ENCODE assay signal across 14 cellular contexts in genomic region chr11:61245564-61245963, GRCh38. TPM values are rescaled to one million over a fixed set of nuclear protein-coding genes. Genes with fewer than 3 reads are reported as not detected.
"Had no signal": no experiment of that assay in that cellular context is flagged by ENCODE, and none has a peak within 500 bp of the region (broad histone marks: within the 10 kb centered on the region; RNA-seq: fewer than 3 reads in every experiment).

No MANE protein-coding gene starts in this region.

RNA-seq across cellular contexts. Expression of gene PGA5, which starts 4.6 kb away (rescaled TPM):
- total RNA-seq: activated B cell treated with CpG ODN at 0.5 μM for 24 hours; activated CD4-positive, alpha-beta memory T cell treated with anti-CD3 and anti-CD28 coated beads for 36 hours; activated CD4-positive, alpha-beta memory T cell treated with anti-CD3 and anti-CD28 coated beads, Interleukin-2, amount 10 ng/mL, durations not matched to agents 7 days and 5 days; activated CD4-positive, alpha-beta T cell treated with anti-CD3 and anti-CD28 coated beads for 36 hours; activated CD4-positive, alpha-beta T cell treated with anti-CD3 and anti-CD28 coated beads, Interleukin-2, amount 10 ng/mL, durations not matched to agents 24 days and 14 days; activated CD4-positive, alpha-beta T cell treated with anti-CD3 and anti-CD28 coated beads, Interleukin-2, amount 10 ng/mL, durations not matched to agents 7 days and 5 days; activated CD8-positive, alpha-beta memory T cell treated with anti-CD3 and anti-CD28 coated beads for 36 hours; activated CD8-positive, alpha-beta memory T cell treated with anti-CD3 and anti-CD28 coated beads, Interleukin-2, amount 10 ng/mL, durations not matched to agents 7 days and 5 days; activated CD8-positive, alpha-beta T cell treated with anti-CD3 and anti-CD28 coated beads for 36 hours; activated CD8-positive, alpha-beta T cell treated with anti-CD3 and anti-CD28 coated beads, Interleukin-2, amount 10 ng/mL, durations not matched to agents 7 days and 5 days; T-helper 1 cell treated with Interleukin-12 subunit alpha and Interleukin-12 subunit beta and Interleukin-4 antibody, amounts not matched to agents 30 ng/mL and 1 ng/mL, for 36 hours; T-helper 17 cell; T-helper 2 cell treated with Interferon-gamma antibody and Interleukin-4, amounts not matched to agents 100 ng/mL and 5 ng/mL, for 36 hours had no signal

RNA-seq across cellular contexts. Expression of gene PGA4, which starts 23.4 kb away (rescaled TPM):
- total RNA-seq: activated B cell treated with CpG ODN at 0.5 μM for 24 hours; activated CD4-positive, alpha-beta memory T cell treated with anti-CD3 and anti-CD28 coated beads for 36 hours; activated CD4-positive, alpha-beta memory T cell treated with anti-CD3 and anti-CD28 coated beads, Interleukin-2, amount 10 ng/mL, durations not matched to agents 7 days and 5 days; activated CD4-positive, alpha-beta T cell treated with anti-CD3 and anti-CD28 coated beads for 36 hours; activated CD4-positive, alpha-beta T cell treated with anti-CD3 and anti-CD28 coated beads, Interleukin-2, amount 10 ng/mL, durations not matched to agents 24 days and 14 days; activated CD4-positive, alpha-beta T cell treated with anti-CD3 and anti-CD28 coated beads, Interleukin-2, amount 10 ng/mL, durations not matched to agents 7 days and 5 days; activated CD8-positive, alpha-beta memory T cell treated with anti-CD3 and anti-CD28 coated beads for 36 hours; activated CD8-positive, alpha-beta memory T cell treated with anti-CD3 and anti-CD28 coated beads, Interleukin-2, amount 10 ng/mL, durations not matched to agents 7 days and 5 days; activated CD8-positive, alpha-beta T cell treated with anti-CD3 and anti-CD28 coated beads for 36 hours; activated CD8-positive, alpha-beta T cell treated with anti-CD3 and anti-CD28 coated beads, Interleukin-2, amount 10 ng/mL, durations not matched to agents 7 days and 5 days; T-helper 1 cell treated with Interleukin-12 subunit alpha and Interleukin-12 subunit beta and Interleukin-4 antibody, amounts not matched to agents 30 ng/mL and 1 ng/mL, for 36 hours; T-helper 17 cell; T-helper 2 cell treated with Interferon-gamma antibody and Interleukin-4, amounts not matched to agents 100 ng/mL and 5 ng/mL, for 36 hours; WTC11 had no signal

RNA-seq across cellular contexts. Expression of gene PGA3, which starts 42.2 kb away (rescaled TPM):
- total RNA-seq: activated B cell treated with CpG ODN at 0.5 μM for 24 hours; activated CD4-positive, alpha-beta memory T cell treated with anti-CD3 and anti-CD28 coated beads for 36 hours; activated CD4-positive, alpha-beta memory T cell treated with anti-CD3 and anti-CD28 coated beads, Interleukin-2, amount 10 ng/mL, durations not matched to agents 7 days and 5 days; activated CD4-positive, alpha-beta T cell treated with anti-CD3 and anti-CD28 coated beads for 36 hours; activated CD4-positive, alpha-beta T cell treated with anti-CD3 and anti-CD28 coated beads, Interleukin-2, amount 10 ng/mL, durations not matched to agents 24 days and 14 days; activated CD4-positive, alpha-beta T cell treated with anti-CD3 and anti-CD28 coated beads, Interleukin-2, amount 10 ng/mL, durations not matched to agents 7 days and 5 days; activated CD8-positive, alpha-beta memory T cell treated with anti-CD3 and anti-CD28 coated beads for 36 hours; activated CD8-positive, alpha-beta memory T cell treated with anti-CD3 and anti-CD28 coated beads, Interleukin-2, amount 10 ng/mL, durations not matched to agents 7 days and 5 days; activated CD8-positive, alpha-beta T cell treated with anti-CD3 and anti-CD28 coated beads for 36 hours; activated CD8-positive, alpha-beta T cell treated with anti-CD3 and anti-CD28 coated beads, Interleukin-2, amount 10 ng/mL, durations not matched to agents 7 days and 5 days; T-helper 1 cell treated with Interleukin-12 subunit alpha and Interleukin-12 subunit beta and Interleukin-4 antibody, amounts not matched to agents 30 ng/mL and 1 ng/mL, for 36 hours; T-helper 17 cell; T-helper 2 cell treated with Interferon-gamma antibody and Interleukin-4, amounts not matched to agents 100 ng/mL and 5 ng/mL, for 36 hours had no signal
